1 cellular context compared by ENCODE assay signal in genomic region chr4:30901781-30902479, GRCh38.
TF ChIP-seq lines count a peak whose summit lies in the region.

No MANE protein-coding gene starts in this region.

TF ChIP-seq in HCT116, 20 proteins besides CTCF, POLR2A, EP300 and RAD21 (continued from another document):
- TF ChIP-seq ZBTB33 (IDR thresholded peaks at IDR 0.05; ENCODE audit: extremely low read depth, insufficient replicate concordance, low read length), result no peak
- TF ChIP-seq ELF1 (IDR thresholded peaks at IDR 0.05; ENCODE audit: borderline replicate concordance, low read depth), result no peak
- TF ChIP-seq EZH2 (IDR thresholded peaks at IDR 0.05), result no peak
- peak; percentile 49 for TF ChIP-seq POLR2AphosphoS5 (IDR thresholded peaks at IDR 0.05; ENCODE audit: low read depth, low read length)
- peak; percentile 57; the same call in 1 of the 2 replicates for TF ChIP-seq CBX3 (IDR thresholded peaks at IDR 0.05; ENCODE audit: low read depth)
